Comparison of ENCODE assay signal across 11 cellular contexts in genomic region chr1:117734403-117734802, GRCh38.
DNase-seq lines count a peak whose midpoint lies in the region; ATAC-seq, FAIRE-seq and TF ChIP-seq lines count a peak whose summit lies in the region.
"Had no signal": no experiment of that assay in that cellular context is flagged by ENCODE, and none has a peak within 500 bp of the region (broad histone marks: within the 10 kb centered on the region; RNA-seq: fewer than 3 reads in every experiment).

No MANE protein-coding gene starts in this region.

- no peaks in the 10 kb centered on the region for H4K20me1 ChIP-seq in keratinocyte (ENCODE audit: control insufficient read depth, extremely low read depth, insufficient read depth, low read length)

- peak overlapping the region; percentile 99 for H2AFZ ChIP-seq in keratinocyte (ENCODE audit: control insufficient read depth, low read length)

- H3K27me3 ChIP-seq in keratinocyte (ENCODE audit: control insufficient read depth, extremely low read depth, insufficient read depth, low read length), result no peaks in the 10 kb centered on the region
- H3K27me3 ChIP-seq: right lobe of liver had no signal

- H3K27ac Mint-ChIP-seq in T-helper 2 cell treated with Interferon-gamma antibody and Interleukin-4, amounts not matched to agents 5 μg/mL and 100 μg/mL, for 36 hours, result peak overlapping the region; percentile 42
- peak overlapping the region; percentile 93 for H3K27ac Mint-ChIP-seq in stimulated activated effector memory CD8-positive, alpha-beta T cell treated with anti-CD3 and anti-CD28 coated beads, Interleukin-12 subunit alpha, Interleukin-12 subunit beta, amount 100 ng/mL, for 72 hours

- no peaks in the 10 kb centered on the region for H3K9me3 ChIP-seq in keratinocyte (ENCODE audit: control insufficient read depth, low read depth, low read length)
- H3K9me3 ChIP-seq: right lobe of liver had no signal

- DNase-seq in T-helper 2 cell treated with Interferon-gamma antibody and Interleukin-4, amounts not matched to agents 5 μg/mL and 100 μg/mL, for 36 hours (ENCODE audit: low spot score), result no peak
- no peak for DNase-seq in T-helper 2 cell
- DNase-seq in keratinocyte (ENCODE audit: low read depth, low spot score), result no peak
- DNase-seq in stimulated activated effector memory CD8-positive, alpha-beta T cell treated with anti-CD3 and anti-CD28 coated beads, Interleukin-12 subunit alpha, Interleukin-12 subunit beta, amount 100 ng/mL, for 72 hours (ENCODE audit: low spot score in 2 of 2), result no peak
- no peak for DNase-seq in epidermal melanocyte (ENCODE audit: insufficient read length, low spot score)
- no peak for DNase-seq in occipital lobe (lab: John Stamatoyannopoulos, UW)
- DNase-seq: DMS153, NCI-H187, right lobe of liver had no signal

- peaks cover 10% of the 10 kb centered on the region for H3K4me1 Mint-ChIP-seq in T-helper 2 cell treated with Interferon-gamma antibody and Interleukin-4, amounts not matched to agents 5 μg/mL and 100 μg/mL, for 36 hours (ENCODE audit: low read depth)
- peaks cover 14% of the 10 kb centered on the region for H3K4me1 Mint-ChIP-seq in stimulated activated effector memory CD8-positive, alpha-beta T cell treated with anti-CD3 and anti-CD28 coated beads, Interleukin-12 subunit alpha, Interleukin-12 subunit beta, amount 100 ng/mL, for 72 hours

- FAIRE-seq in keratinocyte (lab: Jason Lieb, UNC), result no peak

- no peak overlapping the region for H3K4me3 Mint-ChIP-seq in T-helper 2 cell treated with Interferon-gamma antibody and Interleukin-4, amounts not matched to agents 5 μg/mL and 100 μg/mL, for 36 hours
- peak overlapping the region; percentile 67 for H3K4me3 Mint-ChIP-seq in stimulated activated effector memory CD8-positive, alpha-beta T cell treated with anti-CD3 and anti-CD28 coated beads, Interleukin-12 subunit alpha, Interleukin-12 subunit beta, amount 100 ng/mL, for 72 hours

- no peak overlapping the region for H3K9ac ChIP-seq in keratinocyte (ENCODE audit: control insufficient read depth, extremely low read depth, insufficient read depth, low read length)

- ATAC-seq in stimulated activated effector memory CD8-positive, alpha-beta T cell treated with anti-CD3 and anti-CD28 coated beads, Interleukin-12 subunit alpha, Interleukin-12 subunit beta, amount 100 ng/mL, for 72 hours, result no peak
- no peak for ATAC-seq in HG02642 (IDR thresholded peaks at IDR 0.05; ENCODE audit: poor library complexity, unreplicated experiment)

- H3K9me3 Mint-ChIP-seq in T-helper 2 cell treated with Interferon-gamma antibody and Interleukin-4, amounts not matched to agents 5 μg/mL and 100 μg/mL, for 36 hours, result no peaks in the 10 kb centered on the region
- H3K9me3 Mint-ChIP-seq in stimulated activated effector memory CD8-positive, alpha-beta T cell treated with anti-CD3 and anti-CD28 coated beads, Interleukin-12 subunit alpha, Interleukin-12 subunit beta, amount 100 ng/mL, for 72 hours, result no peaks in the 10 kb centered on the region

- no peaks in the 10 kb centered on the region for H3K36me3 ChIP-seq in keratinocyte (ENCODE audit: control insufficient read depth in 2 of 2, extremely low read depth in 1 of 2, insufficient read depth in 2 of 2, low read length in 2 of 2)
- H3K36me3 ChIP-seq: right lobe of liver had no signal

- dilution Hi-C loops in keratinocyte (cut with MboI; ENCODE audit: extremely low pct_ligation_motif_present, low sequenced_read_pairs), result no loop called here

- no peaks in the 10 kb centered on the region for H3K79me2 ChIP-seq in keratinocyte (ENCODE audit: control insufficient read depth, insufficient read depth, low read length)

- H3K36me3 Mint-ChIP-seq in T-helper 2 cell treated with Interferon-gamma antibody and Interleukin-4, amounts not matched to agents 5 μg/mL and 100 μg/mL, for 36 hours (ENCODE audit: low read depth), result no peaks in the 10 kb centered on the region
- no peaks in the 10 kb centered on the region for H3K36me3 Mint-ChIP-seq in stimulated activated effector memory CD8-positive, alpha-beta T cell treated with anti-CD3 and anti-CD28 coated beads, Interleukin-12 subunit alpha, Interleukin-12 subunit beta, amount 100 ng/mL, for 72 hours

- H3K4me3 ChIP-seq in keratinocyte (ENCODE audit: control insufficient read depth in 2 of 3, extremely low read depth in 1 of 3, insufficient read depth in 2 of 3, low read depth in 1 of 3, low read length in 3 of 3), result no peak overlapping the region

- peaks cover 2% of the 10 kb centered on the region for H3K4me1 ChIP-seq in keratinocyte (ENCODE audit: control insufficient read depth, extremely low read depth, insufficient read depth, low read length)
- H3K4me1 ChIP-seq: right lobe of liver had no signal

- no peak for TF ChIP-seq CTCF in VCaP (conservative IDR thresholded peaks at IDR 0.05)
- no peak for TF ChIP-seq CTCF in keratinocyte (optimal IDR thresholded peaks at IDR 0.05 in 1 of 3, IDR thresholded peaks at IDR 0.05 in 1 of 3, conservative IDR thresholded peaks at IDR 0.05 in 1 of 3; ENCODE audit: extremely low read depth in 1 of 3, insufficient read depth in 2 of 3, low read length in 3 of 3)

- H3K9me1 ChIP-seq in keratinocyte (ENCODE audit: control insufficient read depth, extremely low read depth, insufficient read depth, low read length), result no peaks in the 10 kb centered on the region

- peaks cover 13% of the 10 kb centered on the region for H3K27me3 Mint-ChIP-seq in T-helper 2 cell treated with Interferon-gamma antibody and Interleukin-4, amounts not matched to agents 5 μg/mL and 100 μg/mL, for 36 hours (ENCODE audit: low read depth)

- H3K4me2 ChIP-seq in keratinocyte (ENCODE audit: control insufficient read depth, extremely low read depth, insufficient read depth, low read depth, low read length), result peak overlapping the region; percentile 93

- H3K27ac ChIP-seq in VCaP (peak overlapping the region; percentile 16), keratinocyte (ENCODE audit: control insufficient read depth, insufficient read depth, low read length) (no peak overlapping the region)
